Comparison of ENCODE assay signal across 8 cellular contexts in the genomic region with DNA sequence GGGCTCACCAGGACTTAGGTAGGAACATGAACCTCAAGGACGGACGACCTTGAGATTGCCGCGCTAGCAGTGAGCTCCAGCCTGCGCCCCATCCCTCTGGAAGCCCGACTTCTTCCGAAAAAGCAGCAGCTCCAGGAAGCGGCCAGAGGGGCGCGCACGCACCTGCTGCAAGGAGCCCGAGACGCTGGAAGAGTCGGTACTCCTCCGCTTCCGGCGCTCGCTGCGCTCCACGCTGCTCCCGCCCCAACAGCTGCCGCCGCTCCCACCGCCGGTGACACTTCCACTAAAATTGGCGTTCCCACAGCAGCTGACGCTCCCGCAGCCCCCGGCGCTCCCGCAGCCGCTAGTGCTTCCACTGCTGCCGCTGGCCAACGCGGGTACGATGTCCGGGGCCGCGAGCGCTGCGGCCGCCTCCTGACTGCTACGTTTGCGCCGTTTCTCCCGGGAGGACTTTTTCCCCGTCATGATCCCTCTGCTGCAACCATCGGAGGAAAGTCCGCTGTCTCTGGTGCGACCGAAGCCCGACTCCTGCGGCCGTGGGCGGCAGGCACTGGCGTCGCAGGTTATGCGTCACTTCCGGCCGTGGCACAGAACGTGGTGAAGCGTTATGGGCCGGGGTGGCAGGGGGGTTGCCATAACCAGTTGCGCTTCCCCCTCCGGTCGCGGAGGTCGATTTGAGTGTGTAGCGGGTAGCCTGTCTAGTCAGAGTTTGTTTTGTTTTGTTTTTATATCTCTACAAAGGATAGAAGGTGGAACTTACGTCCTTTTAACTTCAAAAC. TPM values are rescaled to one million over a fixed set of nuclear protein-coding genes. Genes with fewer than 3 reads are reported as not detected.
A peak's percentile ranks its signal among the peaks of the same experiment; 100 is the strongest.
DNase-seq lines count a peak whose midpoint lies in the region; ATAC-seq and TF ChIP-seq lines count a peak whose summit lies in the region.

A gene with protein sequence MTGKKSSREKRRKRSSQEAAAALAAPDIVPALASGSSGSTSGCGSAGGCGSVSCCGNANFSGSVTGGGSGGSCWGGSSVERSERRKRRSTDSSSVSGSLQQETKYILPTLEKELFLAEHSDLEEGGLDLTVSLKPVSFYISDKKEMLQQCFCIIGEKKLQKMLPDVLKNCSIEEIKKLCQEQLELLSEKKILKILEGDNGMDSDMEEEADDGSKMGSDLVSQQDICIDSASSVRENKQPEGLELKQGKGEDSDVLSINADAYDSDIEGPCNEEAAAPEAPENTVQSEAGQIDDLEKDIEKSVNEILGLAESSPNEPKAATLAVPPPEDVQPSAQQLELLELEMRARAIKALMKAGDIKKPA (minus strand): TSS at position 552 of the 779 bp plus-strand sequence. CDS start 87 bp downstream, at position 465.

- H3K36me3 ChIP-seq in right lobe of liver: no peaks in the 10 kb centered on the region

- no peaks in the 10 kb centered on the region for H3K9me3 ChIP-seq in right lobe of liver

- peak; percentile 94 for TF ChIP-seq POLR2A in right lobe of liver (IDR thresholded peaks at IDR 0.05)

- TF ChIP-seq CTCF in C4-2B (conservative IDR thresholded peaks at IDR 0.05) (peak; percentile 74), dorsolateral prefrontal cortex (IDR thresholded peaks at IDR 0.05 in 54 of 56, conservative IDR thresholded peaks at IDR 0.05 in 2 of 56; ENCODE audit: low read depth in 1 of 56, partially characterized antibody in 56 of 56) (peak in 44 of 56 donors; percentile 5 to 54 (median 28)), right lobe of liver (IDR thresholded peaks at IDR 0.05) (peak; percentile 17 to 44 (median 30))

- H3K4me3 ChIP-seq in dorsolateral prefrontal cortex: peak within 1 kb of the TSS; percentile 48 to 100 (median 93)
- peak within 1 kb of the TSS; percentile 84 to 97 (median 94) for H3K4me3 ChIP-seq in right lobe of liver

- WGBS in right lobe of liver (ENCODE audit: insufficient coverage, low coverage, low lambda C conversion rate, missing lambda C conversion rate): 2% methylated on average over 26 of the region's 70 CpGs

- no peaks in the 10 kb centered on the region for H3K27me3 ChIP-seq in dorsolateral prefrontal cortex
- H3K27me3 ChIP-seq in right lobe of liver: no peaks in the 10 kb centered on the region

- peak; percentile 92 for ATAC-seq in GM19328 (IDR thresholded peaks at IDR 0.05; ENCODE audit: unreplicated experiment)
- ATAC-seq in HG03520 (IDR thresholded peaks at IDR 0.05; ENCODE audit: unreplicated experiment): peak; percentile 86
- peak; percentile 94 to 97 (median 96) for ATAC-seq in right lobe of liver

- peaks cover 0 to 11% (median 0%) of the 10 kb centered on the region in 4 donors for H3K4me1 ChIP-seq in right lobe of liver

- H3K27ac ChIP-seq in C4-2B (peak within 1 kb of the TSS; percentile 93), dorsolateral prefrontal cortex (peak within 1 kb of the TSS; percentile 84 to 99 (median 93)), right lobe of liver (peak within 1 kb of the TSS; percentile 83 to 96 (median 92))

- DNase-seq in NCI-H526 treated with DMSO at 0.1 percent for 48 hours (lab: John Stamatoyannopoulos, UW): peak; percentile 68
- peak; percentile 93 to 95 for DNase-seq in activated CD4-positive, alpha-beta T cell treated with anti-CD3 and anti-CD28 coated beads, Interleukin-2, amount 50 U/mL, for 48 hours
- DNase-seq in dorsolateral prefrontal cortex: peak; percentile 90 to 95 (median 92)
- DNase-seq in right lobe of liver: peak; percentile 95 to 96 (median 95)
- DNase-seq in stimulated activated CD4-positive, alpha-beta T cell treated with anti-CD3 and anti-CD28 coated beads, Interleukin-4, amount 100 ng/mL, for 4 hours: peak; percentile 92 to 93

- intact Hi-C loops in dorsolateral prefrontal cortex (cut with DNase I) (loop anchor here (2.0 kb wide), 1 partner anchor 54 kb away; a partner anchor contains a TSS), right lobe of liver (cut with DNase I) (loop anchor here in 1 of 2 donors (10.0 kb wide), 1 partner anchor 52 kb away; a partner anchor contains a TSS)

RNA-seq across cellular contexts. Expression of the gene that starts here (rescaled TPM):
- total RNA-seq in dorsolateral prefrontal cortex (10 to 100 TPM in 76 of 120 experiments, 1 to 10 TPM in 44; 6.6 to 18.7 (median 10.8) TPM), right lobe of liver (10 to 100 TPM in 5 of 6 experiments, 1 to 10 TPM in 1; 9.3 to 22.8 (median 13.4) TPM)

Comparison
In these comparisons a context has a peak if more than half of its experiments do, and no peak if none do; other contexts are left out.
1. Peak in every context shown above with its lines: DNase-seq, ATAC-seq, H3K4me3 ChIP-seq and H3K27ac ChIP-seq.